In the genomic region with DNA sequence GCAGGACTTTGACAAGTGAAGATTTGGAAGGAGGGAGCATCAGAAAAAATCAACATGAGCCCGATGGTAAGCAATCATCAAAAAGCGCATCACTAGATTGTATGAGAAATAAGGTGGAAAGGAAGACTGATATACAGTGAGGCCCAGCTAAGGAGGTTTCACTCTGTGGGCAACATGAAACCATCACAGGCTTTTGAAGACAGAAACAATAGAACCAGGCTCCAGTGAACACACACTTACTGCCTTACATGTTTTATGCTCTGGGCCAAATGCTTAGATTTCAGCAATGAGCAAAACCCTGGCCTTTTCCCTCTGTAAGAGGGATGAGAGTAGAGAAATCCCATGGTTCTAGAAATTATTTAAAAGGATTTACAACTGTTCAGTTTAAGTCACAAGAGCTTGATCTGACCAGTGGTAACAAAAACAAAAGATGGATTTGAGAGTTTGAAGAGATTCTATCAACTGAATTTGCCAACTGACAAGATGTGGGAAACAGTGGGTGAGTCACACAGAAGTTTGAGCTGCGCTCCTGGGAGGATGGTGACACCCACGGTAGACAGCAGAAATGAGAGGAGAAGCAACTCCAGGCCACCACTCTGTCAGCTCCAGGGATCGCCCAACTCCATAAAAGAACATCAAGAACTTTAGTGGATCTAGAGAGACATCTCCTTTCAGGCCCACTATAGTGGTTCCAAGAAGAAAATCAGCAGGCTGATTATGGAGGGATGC, we compare ENCODE assay signal across 10 cellular contexts.
DNase-seq lines count a peak whose midpoint lies in the region; ATAC-seq and TF ChIP-seq lines count a peak whose summit lies in the region.
"Had no signal": no experiment of that assay in that cellular context is flagged by ENCODE, and none has a peak within 500 bp of the region (broad histone marks: within the 10 kb centered on the region; RNA-seq: fewer than 3 reads in every experiment).

No MANE protein-coding gene starts in this region.

- 69% methylated on average over 5 of the region's 5 CpGs for WGBS in smooth muscle cell (ENCODE audit: low lambda C conversion rate)

- no peaks in the 10 kb centered on the region for H3F3A ChIP-seq in smooth muscle cell (ENCODE audit: low read depth)

- H3K4me2 ChIP-seq in smooth muscle cell, result no peak overlapping the region

- H3K9me3 ChIP-seq in mucosa of descending colon, result no peaks in the 10 kb centered on the region
- H3K9me3 ChIP-seq in smooth muscle cell (replicated peaks; ENCODE audit: low read depth), result no peaks in the 10 kb centered on the region

- DNase-seq in choroid plexus epithelial cell (ENCODE audit: low read depth) (peak; percentile 30), mucosa of descending colon (no peak), smooth muscle cell (lab: John Stamatoyannopoulos, UW; ENCODE audit: unreplicated experiment) (no peak), NCI-H2081 treated with DMSO at 0.1 percent for 48 hours (lab: John Stamatoyannopoulos, UW) (no peak), NCI-H1436 treated with DMSO at 0.1 percent for 48 hours (lab: John Stamatoyannopoulos, UW) (no peak)
- DNase-seq: DMS53, small intestine had no signal

- no peak overlapping the region for H3K4me3 ChIP-seq in choroid plexus epithelial cell (ENCODE audit: low read depth, low read length)
- no peak overlapping the region for H3K4me3 ChIP-seq in mucosa of descending colon
- H3K4me3 ChIP-seq in smooth muscle cell, result no peak overlapping the region

- TF ChIP-seq CTCF in choroid plexus epithelial cell (conservative IDR thresholded peaks at IDR 0.05; ENCODE audit: low read depth, low read length) (no peak), mucosa of descending colon (IDR thresholded peaks at IDR 0.05) (no peak), smooth muscle cell (IDR thresholded peaks at IDR 0.05; ENCODE audit: borderline replicate concordance, insufficient read depth, poor library complexity, severe bottlenecking) (no peak)

- no peaks in the 10 kb centered on the region for H3K79me2 ChIP-seq in smooth muscle cell (ENCODE audit: low read depth)

- no peaks in the 10 kb centered on the region for H3K36me3 ChIP-seq in mucosa of descending colon (ENCODE audit: low read depth)
- no peaks in the 10 kb centered on the region for H3K36me3 ChIP-seq in smooth muscle cell (ENCODE audit: low read depth)

- no peak overlapping the region for H3K27ac ChIP-seq in smooth muscle cell (ENCODE audit: low read depth)

- peaks cover 2% of the 10 kb centered on the region for H3K4me1 ChIP-seq in mucosa of descending colon (ENCODE audit: low read depth)
- no peaks in the 10 kb centered on the region for H3K4me1 ChIP-seq in smooth muscle cell (ENCODE audit: low read depth)

- no peak overlapping the region for H2AFZ ChIP-seq in smooth muscle cell (ENCODE audit: low read depth)

- intact Hi-C loops in mucosa of descending colon (cut with DNase I, micrococcal nuclease), result no loop called here

- ATAC-seq in GM18499 (IDR thresholded peaks at IDR 0.05; ENCODE audit: insufficient read depth, unreplicated experiment) (peak; percentile 41), GM21526 (IDR thresholded peaks at IDR 0.05; ENCODE audit: low FRiP score, unreplicated experiment) (peak; percentile 71), HG03457 (IDR thresholded peaks at IDR 0.05; ENCODE audit: unreplicated experiment) (peak; percentile 66), mucosa of descending colon (no peak)

- H3K9ac ChIP-seq in smooth muscle cell (ENCODE audit: low read depth), result no peak overlapping the region

- H4K20me1 ChIP-seq in smooth muscle cell (ENCODE audit: low read depth), result no peaks in the 10 kb centered on the region

- H3K27me3 ChIP-seq in smooth muscle cell (ENCODE audit: low read depth), result no peaks in the 10 kb centered on the region
